ENCODE assay signal across 6 cellular contexts in genomic region chr3:184320099-184320445, GRCh38. TPM values are rescaled to one million over a fixed set of nuclear protein-coding genes. Genes with fewer than 3 reads are reported as not detected.
DNase-seq lines count a peak whose midpoint lies in the region; TF ChIP-seq lines count a peak whose summit lies in the region.

No MANE protein-coding gene starts in this region.

- CTCF ChIA-PET in OCI-LY7 (lab: Charles Lee; ENCODE audit: unreplicated experiment) = no interaction called here

- H3K4me3 ChIP-seq in OCI-LY7 (ENCODE audit: low read depth, low read length, poor library complexity, severe bottlenecking) = no peak overlapping the region

- H3K4me2 ChIP-seq in OCI-LY7 (ENCODE audit: low read length) = no peak overlapping the region

- no peaks in the 10 kb centered on the region for H3K9me3 ChIP-seq in OCI-LY7 (ENCODE audit: low read length)

- no peak overlapping the region for H2AFZ ChIP-seq in OCI-LY7 (ENCODE audit: low read length)

- no peak for TF ChIP-seq CTCF in OCI-LY7 (conservative IDR thresholded peaks at IDR 0.05; ENCODE audit: low read length)

- peaks cover 19% of the 10 kb centered on the region for H3K4me1 ChIP-seq in OCI-LY7 (ENCODE audit: insufficient read depth, low read length, poor library complexity, severe bottlenecking)

- H3K36me3 ChIP-seq in OCI-LY7 (ENCODE audit: insufficient read depth, low read length) = peaks cover 100% of the 10 kb centered on the region

- no peak overlapping the region for H3K27ac ChIP-seq in OCI-LY7 (ENCODE audit: low read depth, low read length, poor library complexity, severe bottlenecking)

- no peaks in the 10 kb centered on the region for H3K9me2 ChIP-seq in OCI-LY7 (ENCODE audit: insufficient read depth, low read length)

- peak; percentile 47 for DNase-seq in DMS153 (lab: John Stamatoyannopoulos, UW)
- peak; percentile 48 for DNase-seq in NOMO-1 treated with dmso at 0.1 percent for 144 hours (lab: John Stamatoyannopoulos, UW; ENCODE audit: unreplicated experiment)
- peak; percentile 94 for DNase-seq in cerebellum (ENCODE audit: low spot score)
- peak; percentile 90 for DNase-seq in occipital lobe (lab: John Stamatoyannopoulos, UW)
- no peak for DNase-seq in GDM1 (lab: John Stamatoyannopoulos, UW)
- DNase-seq in OCI-LY7 (ENCODE audit: low spot score) = no peak

- POLR2A ChIA-PET in OCI-LY7 (lab: Charles Lee) = no interaction called here

- intact Hi-C loops in OCI-LY7 (cut with micrococcal nuclease; ENCODE audit: unreplicated experiment) = no loop called here

- no TSS peak for BruUV-seq in OCI-LY7 (replicated peaks; lab: Mats Ljungman, UMichigan)

- peaks cover 42% of the 10 kb centered on the region for H4K20me1 ChIP-seq in OCI-LY7 (ENCODE audit: insufficient read depth, low read length)

- H3K79me2 ChIP-seq in OCI-LY7 (ENCODE audit: insufficient read depth, low read depth, low read length) = peaks cover 47% of the 10 kb centered on the region

RNA-seq across cellular contexts. Expression of gene EIF4G1, which starts 5.7 kb away (rescaled TPM):
- total RNA-seq in cerebellum (83.3 TPM), occipital lobe (77.8 TPM), OCI-LY7 (2022) (350 and 412 TPM in 2 replicates)
- 245 and 293 TPM in 2 replicates for total RNA-seq in OCI-LY7 (2014; rRNA removed; shearing (Covaris generic))

RNA-seq across cellular contexts. Expression of gene FAM131A, which starts 17.3 kb away (rescaled TPM):
- 28.6 TPM for total RNA-seq in cerebellum
- 61.6 TPM for total RNA-seq in occipital lobe
- total RNA-seq in OCI-LY7 (2014; rRNA removed; shearing (Covaris generic)) = 3.8 and 5.2 TPM in 2 replicates
- total RNA-seq in OCI-LY7 (2022) = 3.7 and 4.2 TPM in 2 replicates

RNA-seq across cellular contexts. Expression of gene PSMD2, which starts 21.0 kb away (rescaled TPM):
- 188 TPM for total RNA-seq in cerebellum
- 244 TPM for total RNA-seq in occipital lobe
- total RNA-seq in OCI-LY7 (2014; rRNA removed; shearing (Covaris generic)) = 158 and 205 TPM in 2 replicates
- 182 and 219 TPM in 2 replicates for total RNA-seq in OCI-LY7 (2022)

RNA-seq across cellular contexts. Expression of gene CLCN2, which starts 41.3 kb away (rescaled TPM):
- total RNA-seq in cerebellum (16.0 TPM), occipital lobe (8.4 TPM), OCI-LY7 (2022) (14.2 and 15.0 TPM in 2 replicates)
- total RNA-seq in OCI-LY7 (2014; rRNA removed; shearing (Covaris generic)) = 4.2 and 8.5 TPM in 2 replicates

RNA-seq across cellular contexts. Expression of gene POLR2H, which starts 41.4 kb away (rescaled TPM):
- total RNA-seq in cerebellum (32.5 TPM), occipital lobe (27.6 TPM), OCI-LY7 (2022) (73.0 and 80.1 TPM in 2 replicates)
- total RNA-seq in OCI-LY7 (2014; rRNA removed; shearing (Covaris generic)) = 62.5 and 85.8 TPM in 2 replicates

Comparison
In these comparisons a context has a peak if more than half of its experiments do, and no peak if none do; other contexts are left out.
1. DNase-seq: peak in DMS153 (single experiment), NOMO-1 treated with dmso at 0.1 percent for 144 hours (single experiment), cerebellum (single experiment) and occipital lobe (single experiment); none in GDM1 (single experiment) and OCI-LY7 (single experiment).